ENCODE assay signal across 36 cellular contexts in the genomic region with DNA sequence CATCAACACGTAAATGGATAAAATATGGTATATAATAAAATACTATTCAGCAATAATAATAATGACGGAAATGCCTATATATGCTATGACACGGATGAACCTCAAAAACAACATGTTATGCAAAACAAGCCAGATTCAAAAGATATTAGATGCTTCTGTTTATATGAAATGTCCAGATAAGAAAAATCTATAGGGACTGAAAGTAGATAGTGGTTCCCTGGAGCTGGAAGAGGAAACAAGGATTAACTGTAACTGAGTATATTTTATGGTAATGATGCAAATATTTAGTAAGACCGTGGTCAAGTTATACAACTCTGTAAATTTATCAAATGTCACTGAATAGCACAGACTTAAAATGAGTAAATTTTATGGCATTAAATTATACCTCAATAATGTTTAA. TPM values are rescaled to one million over a fixed set of nuclear protein-coding genes. Genes with fewer than 3 reads are reported as not detected.
"Had no signal": no experiment of that assay in that cellular context is flagged by ENCODE, and none has a peak within 500 bp of the region (broad histone marks: within the 10 kb centered on the region; RNA-seq: fewer than 3 reads in every experiment).

No MANE protein-coding gene starts in this region.

- DNase-seq: activated B cell treated with CpG ODN at 0.5 μM for 24 hours; activated CD4-positive, alpha-beta memory T cell treated with anti-CD3 and anti-CD28 coated beads for 36 hours; activated CD4-positive, alpha-beta T cell treated with anti-CD3 and anti-CD28 coated beads for 4 hours; activated CD4-positive, alpha-beta T cell treated with anti-CD3 and anti-CD28 coated beads, Interleukin-2, amount 10 ng/mL, durations not matched to agents 24 days and 14 days; activated CD4-positive, alpha-beta T cell treated with anti-CD3 and anti-CD28 coated beads, Interleukin-2, amount 50 U/mL, for 1 hour; activated CD4-positive, alpha-beta T cell treated with anti-CD3 and anti-CD28 coated beads, Interleukin-2, amount 50 U/mL, for 4 hours; activated CD4-positive, CD25-positive, alpha-beta regulatory T cell treated with anti-CD3 and anti-CD28 coated beads, Interleukin-2, amount 50 U/mL, for 72 hours; activated CD8-positive, alpha-beta memory T cell treated with anti-CD3 and anti-CD28 coated beads, Interleukin-2, amount 50 U/mL, for 48 hours; activated CD8-positive, alpha-beta T cell treated with anti-CD3 and anti-CD28 coated beads for 36 hours; activated effector memory CD4-positive, alpha-beta T cell treated with Interleukin-2 at 50 U/mL for 16 hours; activated gamma-delta T cell; activated naive CD4-positive, alpha-beta T cell treated with anti-CD3 and anti-CD28 coated beads, Interleukin-2, amount 10 ng/mL, durations not matched to agents 7 days and 5 days; activated naive CD4-positive, alpha-beta T cell treated with Interleukin-2 at 50 U/mL for 16 hours; activated naive CD8-positive, alpha-beta T cell treated with anti-CD3 and anti-CD28 coated beads, Interleukin-2, amount 10 ng/mL, durations not matched to agents 7 days and 5 days; activated naive CD8-positive, alpha-beta T cell treated with anti-CD3 and anti-CD28 coated beads, Interleukin-2, amount 50 U/mL, for 24 hours; activated T-cell treated with anti-CD3 and anti-CD28 coated beads, Interleukin-2, amount 50 U/mL, for 24 hours; activated T-cell treated with anti-CD3 and anti-CD28 coated beads, Interleukin-2, amount 50 U/mL, for 48 hours; amniotic stem cell; aorta; body of pancreas; brain microvascular endothelial cell; central memory CD4-positive, alpha-beta T cell; cerebellar nuclear complex; SW 1271; T-helper 1 cell; T-helper 2 cell; T-helper 9 cell had no signal

- H3K27ac Mint-ChIP-seq: activated B cell treated with CpG ODN at 0.5 μM for 24 hours; activated CD4-positive, alpha-beta memory T cell treated with anti-CD3 and anti-CD28 coated beads for 36 hours; activated CD4-positive, alpha-beta T cell treated with anti-CD3 and anti-CD28 coated beads, Interleukin-2, amount 10 ng/mL, durations not matched to agents 24 days and 14 days; activated CD8-positive, alpha-beta T cell treated with anti-CD3 and anti-CD28 coated beads for 36 hours; activated naive CD4-positive, alpha-beta T cell treated with anti-CD3 and anti-CD28 coated beads, Interleukin-2, amount 10 ng/mL, durations not matched to agents 7 days and 5 days; activated naive CD4-positive, alpha-beta T cell treated with anti-CD3 and anti-CD28 coated beads, Interleukin-2, amount 50 U/mL, for 24 hours; activated naive CD8-positive, alpha-beta T cell; activated naive CD8-positive, alpha-beta T cell treated with anti-CD3 and anti-CD28 coated beads, Interleukin-2, amount 10 ng/mL, durations not matched to agents 7 days and 5 days; activated naive CD8-positive, alpha-beta T cell treated with anti-CD3 and anti-CD28 coated beads, Interleukin-2, amount 50 U/mL, for 24 hours; activated T-cell treated with anti-CD3 and anti-CD28 coated beads, Interleukin-2, amount 50 U/mL, for 24 hours; activated T-helper 2 cell treated with anti-CD3 and anti-CD28 coated beads, Interferon-gamma antibody, Interleukin-2, Interleukin-4, amounts not matched to agents 10 μg/mL and 5 μg/mL and 100 μg/mL, durations not matched to agents 14 hours and 24 hours and 36 hours; T-helper 1 cell treated with Interleukin-12 subunit alpha and Interleukin-12 subunit beta and Interleukin-4 antibody, amounts not matched to agents 30 μg/mL and 1 μg/mL, for 36 hours; T-helper 2 cell treated with Interferon-gamma antibody and Interleukin-4, amounts not matched to agents 5 μg/mL and 100 μg/mL, for 36 hours had no signal

- H3K27me3 Mint-ChIP-seq: activated B cell treated with CpG ODN at 0.5 μM for 24 hours; activated CD4-positive, alpha-beta memory T cell treated with anti-CD3 and anti-CD28 coated beads for 36 hours; activated CD4-positive, alpha-beta T cell treated with anti-CD3 and anti-CD28 coated beads, Interleukin-2, amount 10 ng/mL, durations not matched to agents 24 days and 14 days; activated CD8-positive, alpha-beta T cell treated with anti-CD3 and anti-CD28 coated beads for 36 hours; activated naive CD4-positive, alpha-beta T cell treated with anti-CD3 and anti-CD28 coated beads, Interleukin-2, amount 10 ng/mL, durations not matched to agents 7 days and 5 days; activated naive CD4-positive, alpha-beta T cell treated with anti-CD3 and anti-CD28 coated beads, Interleukin-2, amount 50 U/mL, for 24 hours; activated naive CD8-positive, alpha-beta T cell; activated naive CD8-positive, alpha-beta T cell treated with anti-CD3 and anti-CD28 coated beads, Interleukin-2, amount 10 ng/mL, durations not matched to agents 7 days and 5 days; activated naive CD8-positive, alpha-beta T cell treated with anti-CD3 and anti-CD28 coated beads, Interleukin-2, amount 50 U/mL, for 24 hours; activated T-cell treated with anti-CD3 and anti-CD28 coated beads, Interleukin-2, amount 50 U/mL, for 24 hours had no signal

- H3K4me3 ChIP-seq: body of pancreas, breast epithelium had no signal

- FAIRE-seq: astrocyte, TTC549 had no signal

- H3K4me3 Mint-ChIP-seq: activated B cell treated with CpG ODN at 0.5 μM for 24 hours; activated CD4-positive, alpha-beta memory T cell treated with anti-CD3 and anti-CD28 coated beads for 36 hours; activated CD4-positive, alpha-beta T cell treated with anti-CD3 and anti-CD28 coated beads, Interleukin-2, amount 10 ng/mL, durations not matched to agents 24 days and 14 days; activated CD8-positive, alpha-beta T cell treated with anti-CD3 and anti-CD28 coated beads for 36 hours; activated naive CD4-positive, alpha-beta T cell treated with anti-CD3 and anti-CD28 coated beads, Interleukin-2, amount 10 ng/mL, durations not matched to agents 7 days and 5 days; activated naive CD4-positive, alpha-beta T cell treated with anti-CD3 and anti-CD28 coated beads, Interleukin-2, amount 50 U/mL, for 24 hours; activated naive CD8-positive, alpha-beta T cell; activated naive CD8-positive, alpha-beta T cell treated with anti-CD3 and anti-CD28 coated beads, Interleukin-2, amount 10 ng/mL, durations not matched to agents 7 days and 5 days; activated naive CD8-positive, alpha-beta T cell treated with anti-CD3 and anti-CD28 coated beads, Interleukin-2, amount 50 U/mL, for 24 hours; activated T-cell treated with anti-CD3 and anti-CD28 coated beads, Interleukin-2, amount 50 U/mL, for 24 hours; T-helper 1 cell treated with Interleukin-12 subunit alpha and Interleukin-12 subunit beta and Interleukin-4 antibody, amounts not matched to agents 30 μg/mL and 1 μg/mL, for 36 hours; T-helper 2 cell treated with Interferon-gamma antibody and Interleukin-4, amounts not matched to agents 5 μg/mL and 100 μg/mL, for 36 hours had no signal

- ATAC-seq: activated CD8-positive, alpha-beta T cell treated with anti-CD3 and anti-CD28 coated beads for 36 hours; activated naive CD8-positive, alpha-beta T cell treated with anti-CD3 and anti-CD28 coated beads, Interleukin-2, amount 50 U/mL, for 24 hours; body of pancreas had no signal

- H3K4me1 Mint-ChIP-seq: activated B cell treated with CpG ODN at 0.5 μM for 24 hours; activated CD4-positive, alpha-beta T cell treated with anti-CD3 and anti-CD28 coated beads, Interleukin-2, amount 10 ng/mL, durations not matched to agents 24 days and 14 days; activated naive CD4-positive, alpha-beta T cell treated with anti-CD3 and anti-CD28 coated beads, Interleukin-2, amount 10 ng/mL, durations not matched to agents 7 days and 5 days; activated naive CD8-positive, alpha-beta T cell treated with anti-CD3 and anti-CD28 coated beads, Interleukin-2, amount 10 ng/mL, durations not matched to agents 7 days and 5 days; activated naive CD8-positive, alpha-beta T cell treated with anti-CD3 and anti-CD28 coated beads, Interleukin-2, amount 50 U/mL, for 24 hours had no signal

RNA-seq across cellular contexts. Expression of gene WDR49, which starts 25.8 kb away (rescaled TPM):
- total RNA-seq: activated CD4-positive, alpha-beta memory T cell treated with anti-CD3 and anti-CD28 coated beads for 36 hours; activated CD8-positive, alpha-beta memory T cell treated with anti-CD3 and anti-CD28 coated beads for 36 hours; activated T-helper 2 cell treated with anti-CD3 and anti-CD28 coated beads, Interferon-gamma antibody, Interleukin-2, Interleukin-4, amounts not matched to agents 10 μg/mL and 5 μg/mL and 100 μg/mL, durations not matched to agents 14 hours and 24 hours and 36 hours had no signal
